Comparison of ENCODE assay signal across 21 cellular contexts in genomic region chrX:131332331-131332730, GRCh38. TPM values are rescaled to one million over a fixed set of nuclear protein-coding genes. Genes with fewer than 3 reads are reported as not detected.
DNase-seq lines count a peak whose midpoint lies in the region; ATAC-seq, FAIRE-seq and TF ChIP-seq lines count a peak whose summit lies in the region.
"Had no signal": no experiment of that assay in that cellular context is flagged by ENCODE, and none has a peak within 500 bp of the region (broad histone marks: within the 10 kb centered on the region; RNA-seq: fewer than 3 reads in every experiment).

No MANE protein-coding gene starts in this region.

- in situ Hi-C loops in HepG2 (cut with HindIII; ENCODE audit: extremely low pct_ligation_motif_present, low pct_unique_long_range_greater_than_20kb): no loop called here

- intact Hi-C loops in HepG2 (cut with micrococcal nuclease; ENCODE audit: unreplicated experiment): no loop called here
- intact Hi-C loops in right lobe of liver (cut with DNase I): no loop called here

- no peak for TF ChIP-seq CTCF in HepG2 (CRISPR knock-in tag; IDR thresholded peaks at IDR 0.05)
- no peak for TF ChIP-seq CTCF in right lobe of liver (IDR thresholded peaks at IDR 0.05)
- TF ChIP-seq CTCF in WTC11 (IDR thresholded peaks at IDR 0.05): no peak

- no peak overlapping the region for H3K27ac Mint-ChIP-seq in WTC11
- H3K27ac Mint-ChIP-seq in stimulated activated memory B cell treated with anti-CD40 and anti-IgM and Interleukin-4, amounts not matched to agents 10 μg/mL and 1 μg/mL and 100 μg/mL, for 72 hours: no peak overlapping the region
- H3K27ac Mint-ChIP-seq: CD4-positive, alpha-beta memory T cell; HFFc6 had no signal

- no TSS peak for BruUV-seq in HepG2 (replicated peaks; lab: Mats Ljungman, UMichigan)

- H3K4me1 ChIP-seq in HepG2 (ENCODE audit: insufficient read depth, low read length) (peaks cover 12% of the 10 kb centered on the region), right lobe of liver (no peaks in the 10 kb centered on the region)
- H3K4me1 ChIP-seq: HAP-1 had no signal

- peak; percentile 80 for DNase-seq in HepG2 (ENCODE audit: low spot score)
- no peak for DNase-seq in right lobe of liver
- peak; percentile 38 for DNase-seq in HuH-7 (ENCODE audit: low spot score)
- DNase-seq in WTC11 (ENCODE audit: low spot score): no peak
- no peak for DNase-seq in SK-N-DZ (ENCODE audit: low spot score)
- DNase-seq: C1 segment of cervical spinal cord; Calu3; CD4-positive, alpha-beta memory T cell; COR-L47; DMS153; DND-41; GOT3; HFFc6 had no signal

- TF ChIP-seq RAD21 in HepG2 (CRISPR knock-in tag; IDR thresholded peaks at IDR 0.05): no peak

- CTCF ChIA-PET in HepG2 (lab: Yijun Ruan, JAX; ENCODE audit: low intra/inter-chr PET ratio, low total read pairs) (no interaction called here), WTC11 (lab: Charles Lee) (no interaction called here)

- no peaks in the 10 kb centered on the region for H4K20me1 ChIP-seq in HepG2 (ENCODE audit: insufficient read depth, low read length)

- POLR2A ChIA-PET in HepG2 (lab: Yijun Ruan, JAX): no interaction called here
- POLR2A ChIA-PET in WTC11 (lab: Charles Lee): no interaction called here

- H3K4me3 ChIP-seq in HepG2 (replicated peaks in 1 of 3; ENCODE audit: insufficient read depth in 1 of 3, low read depth in 2 of 3, low read length in 3 of 3) (no peak overlapping the region), right lobe of liver (no peak overlapping the region)
- H3K4me3 ChIP-seq: HAP-1 had no signal

- peak overlapping the region; percentile 23; the same call in 1 of the 2 replicates for H3K4me2 ChIP-seq in HepG2 (ENCODE audit: low read depth, low read length)

- H3K4me1 Mint-ChIP-seq in WTC11: no peaks in the 10 kb centered on the region
- H3K4me1 Mint-ChIP-seq in stimulated activated memory B cell treated with anti-CD40 and anti-IgM and Interleukin-4, amounts not matched to agents 10 μg/mL and 1 μg/mL and 100 μg/mL, for 72 hours: no peaks in the 10 kb centered on the region
- H3K4me1 Mint-ChIP-seq: CD4-positive, alpha-beta memory T cell had no signal

- no peaks in the 10 kb centered on the region for H3K27me3 Mint-ChIP-seq in WTC11 (ENCODE audit: low read depth)
- H3K27me3 Mint-ChIP-seq in stimulated activated memory B cell treated with anti-CD40 and anti-IgM and Interleukin-4, amounts not matched to agents 10 μg/mL and 1 μg/mL and 100 μg/mL, for 72 hours: no peaks in the 10 kb centered on the region
- H3K27me3 Mint-ChIP-seq: CD4-positive, alpha-beta memory T cell had no signal

- H3K79me2 ChIP-seq in HepG2 (ENCODE audit: insufficient read depth, low read length): no peaks in the 10 kb centered on the region

- H3K9ac ChIP-seq in HepG2 (ENCODE audit: insufficient read depth, low read depth, low read length): no peak overlapping the region

- TF ChIP-seq EP300 in HepG2 (IDR thresholded peaks at IDR 0.05; ENCODE audit: low read depth in 2 of 2, low read length in 2 of 2) (0 out of 4 replicates have a peak, but pooled peaks of 1 of the 2 experiments have one; percentile 4), HepG2 (CRISPR knock-in tag; IDR thresholded peaks at IDR 0.05; ENCODE audit: borderline replicate concordance) (no peak)

- H3K27me3 ChIP-seq in HepG2 (ENCODE audit: control insufficient read depth in 1 of 2, insufficient read depth in 2 of 2, low read length in 2 of 2): no peaks in the 10 kb centered on the region
- H3K27me3 ChIP-seq in right lobe of liver: no peaks in the 10 kb centered on the region

- H3K9me3 ChIP-seq in HepG2 (ENCODE audit: low read length): no peaks in the 10 kb centered on the region
- H3K9me3 ChIP-seq in right lobe of liver: no peaks in the 10 kb centered on the region
- H3K9me3 ChIP-seq: HAP-1 had no signal

- H3K27ac ChIP-seq in HepG2 (ENCODE audit: extremely low read length, insufficient read depth, low read length) (no peak overlapping the region), right lobe of liver (no peak overlapping the region)

- ATAC-seq in HepG2 (peak; percentile 85), right lobe of liver (no peak), WTC11 (no peak)
- no peak for ATAC-seq in stimulated activated memory B cell treated with anti-CD40 and anti-IgM and Interleukin-4, amounts not matched to agents 10 μg/mL and 1 μg/mL and 100 μg/mL, for 72 hours

- WGBS in HepG2 (ENCODE audit: low lambda C conversion rate): 8% methylated on average over 3 of the region's 3 CpGs
- 53% methylated on average over 3 of the region's 3 CpGs for WGBS in right lobe of liver (ENCODE audit: insufficient coverage, low coverage, low lambda C conversion rate, missing lambda C conversion rate)

- no peak overlapping the region for H2AFZ ChIP-seq in HepG2 (ENCODE audit: low read length)

- TF ChIP-seq POLR2A in HepG2 (IDR thresholded peaks at IDR 0.05; ENCODE audit: insufficient read depth in 1 of 2, low read depth in 2 of 2, low read length in 2 of 2): no peak
- no peak for TF ChIP-seq POLR2A in right lobe of liver (IDR thresholded peaks at IDR 0.05)

- H3K36me3 ChIP-seq in HepG2 (replicated peaks in 1 of 2; ENCODE audit: control insufficient read depth in 1 of 2, insufficient read depth in 2 of 2, low read length in 2 of 2) (no peaks in the 10 kb centered on the region), right lobe of liver (no peaks in the 10 kb centered on the region)
- H3K36me3 ChIP-seq: HAP-1 had no signal

- peaks cover 13% of the 10 kb centered on the region for H3K9me3 Mint-ChIP-seq in WTC11
- peaks cover 3% of the 10 kb centered on the region for H3K9me3 Mint-ChIP-seq in stimulated activated memory B cell treated with anti-CD40 and anti-IgM and Interleukin-4, amounts not matched to agents 10 μg/mL and 1 μg/mL and 100 μg/mL, for 72 hours
- H3K9me3 Mint-ChIP-seq: CD4-positive, alpha-beta memory T cell had no signal

- no peak overlapping the region for H3K4me3 Mint-ChIP-seq in WTC11
- H3K4me3 Mint-ChIP-seq in stimulated activated memory B cell treated with anti-CD40 and anti-IgM and Interleukin-4, amounts not matched to agents 10 μg/mL and 1 μg/mL and 100 μg/mL, for 72 hours: no peak overlapping the region
- H3K4me3 Mint-ChIP-seq: CD4-positive, alpha-beta memory T cell; HFFc6 had no signal

- peaks cover 5% of the 10 kb centered on the region; the same call in 1 of the 2 replicates for H3K36me3 Mint-ChIP-seq in WTC11
- H3K36me3 Mint-ChIP-seq in stimulated activated memory B cell treated with anti-CD40 and anti-IgM and Interleukin-4, amounts not matched to agents 10 μg/mL and 1 μg/mL and 100 μg/mL, for 72 hours: no peaks in the 10 kb centered on the region
- H3K36me3 Mint-ChIP-seq: CD4-positive, alpha-beta memory T cell had no signal

- no peak for FAIRE-seq in HepG2 (lab: Jason Lieb, UNC)
- FAIRE-seq: G401.6, GM12892, H54 had no signal

TF ChIP-seq in HepG2, 621 proteins besides CTCF, POLR2A, EP300 and RAD21 (continues in another document):
- TF ChIP-seq FOXA1 (IDR thresholded peaks at IDR 0.05): no peak
- no peak for TF ChIP-seq FOXA1 (CRISPR knock-in tag; IDR thresholded peaks at IDR 0.05)
- no peak for TF ChIP-seq ISL2 (CRISPR knock-in tag; IDR thresholded peaks at IDR 0.05)

TF ChIP-seq in WTC11, 78 proteins besides CTCF, POLR2A, EP300 and RAD21 (continues in another document):
- 0 out of 2 replicates have a peak, but pooled peaks have one; percentile 28 for TF ChIP-seq GABPB1 (CRISPR knock-in tag; IDR thresholded peaks at IDR 0.05)
- no peak for TF ChIP-seq SMAD3 (CRISPR knock-in tag; IDR thresholded peaks at IDR 0.05; ENCODE audit: borderline replicate concordance)

RNA-seq across cellular contexts. Expression of gene IGSF1, which starts 43.2 kb away (rescaled TPM):
- total RNA-seq in HepG2 (2016; rRNA removed; fragmentation: Illumina TruSeq; extraction: Trizol) (24.8 and 58.7 TPM in 2 replicates), right lobe of liver (under 1 TPM; 0.24 to 0.64 (median 0.40) TPM), WTC11 (2021) (16.2 to 23.6 TPM (median 19.1 TPM) in 3 replicates)
- 3.7 and 3.8 TPM in 2 replicates for total RNA-seq in HepG2 (2016; cell fraction: cytosol; rRNA removed; fragmentation: Illumina TruSeq; extraction: Trizol; ENCODE audit: low read depth)
- 22.7 and 58.3 TPM in 2 replicates for total RNA-seq in HepG2 (2016; cell fraction: insoluble cytoplasmic fraction; rRNA removed; fragmentation: Illumina TruSeq; extraction: Trizol)
- 10.9 and 11.5 TPM in 2 replicates for total RNA-seq in HepG2 (2016; cell fraction: membrane; rRNA removed; fragmentation: Illumina TruSeq; extraction: Trizol)
- 54.0 and 67.7 TPM in 2 replicates for total RNA-seq in HepG2 (2016; cell fraction: nucleus; rRNA removed; fragmentation: Illumina TruSeq; extraction: Trizol)
- polyA plus RNA-seq in HepG2 (2011; rRNA removed): 108 and 134 TPM in 2 replicates
- polyA plus RNA-seq in HepG2 (2011; cell fraction: cytosol; rRNA removed): 83.2 and 110 TPM in 2 replicates
- 140 and 182 TPM in 2 replicates for polyA plus RNA-seq in HepG2 (2011; cell fraction: nucleus; rRNA removed)
- 175 and 188 TPM in 2 replicates for polyA plus RNA-seq in HepG2 (2012)
- polyA plus RNA-seq in HepG2 (2016; cell fraction: cytosol; fragmentation: Illumina TruSeq; extraction: Trizol; ENCODE audit: low read depth): 5.3 and 6.3 TPM in 2 replicates
- polyA plus RNA-seq in HepG2 (2016; cell fraction: insoluble cytoplasmic fraction; fragmentation: Illumina TruSeq; extraction: Trizol; ENCODE audit: low read depth): 21.5 and 25.4 TPM in 2 replicates
- 10.2 TPM in 2 replicates for polyA plus RNA-seq in HepG2 (2016; cell fraction: membrane; fragmentation: Illumina TruSeq; extraction: Trizol; ENCODE audit: low read depth)
- polyA plus RNA-seq in HepG2 (2016; cell fraction: nucleus; fragmentation: Illumina TruSeq; extraction: Trizol; ENCODE audit: insufficient read depth, low read depth): 83.2 and 83.9 TPM in 2 replicates
- 0.70 and 117 TPM in 2 replicates for polyA minus RNA-seq in HepG2 (2011; rRNA and poly(A)+ RNA removed; ENCODE audit: low replicate concordance)
- 50.5 and 76.1 TPM in 2 replicates for polyA minus RNA-seq in HepG2 (2011; cell fraction: cytosol; rRNA and poly(A)+ RNA removed)
- 42.1 and 64.9 TPM in 2 replicates for polyA minus RNA-seq in HepG2 (2011; cell fraction: nucleus; rRNA and poly(A)+ RNA removed)
- 16.8 and 18.4 TPM in 2 replicates for polyA plus RNA-seq in SK-N-DZ (2014; cell fraction: cytosol; rRNA removed)
- polyA plus RNA-seq in SK-N-DZ (2014; cell fraction: nucleus; rRNA removed): 16.4 and 21.9 TPM in 2 replicates
- total RNA-seq: A172; A673; Calu3; CD4-positive, alpha-beta memory T cell; HFFc6 had no signal
- polyA plus RNA-seq: BJ; CD4-positive, alpha-beta memory T cell had no signal

Comparison
In these comparisons a context has a peak if more than half of its experiments do, and no peak if none do; other contexts are left out.
1. DNase-seq: peak in HepG2 (single experiment) and HuH-7 (single experiment); none in right lobe of liver (0 of 3), WTC11 (single experiment) and SK-N-DZ (single experiment).
2. Of the 50 proteins assayed by ChIP-seq in both HepG2 and WTC11: peak only in HepG2: FOXP4 and ZNF317; only in WTC11: GABPB1; in both: none; in neither: 47.